18 cellular contexts compared by ENCODE assay signal in genomic region chrX:30414144-30414543, GRCh38.
A peak's percentile ranks its signal among the peaks of the same experiment; 100 is the strongest.
DNase-seq lines count a peak whose midpoint lies in the region; ATAC-seq, FAIRE-seq and TF ChIP-seq lines count a peak whose summit lies in the region.
"Had no signal": no experiment of that assay in that cellular context is flagged by ENCODE, and none has a peak within 500 bp of the region (broad histone marks: within the 10 kb centered on the region; RNA-seq: fewer than 3 reads in every experiment).

No MANE protein-coding gene starts in this region.

- no peak overlapping the region for H3K4me3 ChIP-seq in gastroesophageal sphincter
- H3K4me3 ChIP-seq: lower lobe of right lung, neural progenitor cell, skin epidermis, thoracic aorta had no signal

- TF ChIP-seq POLR2A in gastroesophageal sphincter (IDR thresholded peaks at IDR 0.05), result no peak

- H3K9me3 Mint-ChIP-seq in progenitor cell of endocrine pancreas (ENCODE audit: low read depth), result peaks cover 4% of the 10 kb centered on the region
- H3K9me3 Mint-ChIP-seq: activated naive CD4-positive, alpha-beta T cell treated with anti-CD3 and anti-CD28 coated beads for 36 hours; neural progenitor cell had no signal

- H3K4me1 ChIP-seq in gastroesophageal sphincter, result no peaks in the 10 kb centered on the region
- H3K4me1 ChIP-seq: lower lobe of right lung, neural progenitor cell had no signal

- no peaks in the 10 kb centered on the region for H3K27me3 Mint-ChIP-seq in progenitor cell of endocrine pancreas

- no peak overlapping the region for H3K27ac ChIP-seq in gastroesophageal sphincter
- H3K27ac ChIP-seq: lower lobe of right lung, neural progenitor cell, skin epidermis, thoracic aorta had no signal

- H3K4me1 Mint-ChIP-seq in progenitor cell of endocrine pancreas (ENCODE audit: low read depth), result peaks cover 42% of the 10 kb centered on the region
- H3K4me1 Mint-ChIP-seq: neural progenitor cell had no signal

- H3K27me3 ChIP-seq in gastroesophageal sphincter, result no peaks in the 10 kb centered on the region
- H3K27me3 ChIP-seq: neural progenitor cell had no signal

- peak overlapping the region; percentile 51 for H3K27ac Mint-ChIP-seq in progenitor cell of endocrine pancreas
- H3K27ac Mint-ChIP-seq: activated naive CD4-positive, alpha-beta T cell treated with anti-CD3 and anti-CD28 coated beads for 36 hours; neural progenitor cell had no signal

- no peaks in the 10 kb centered on the region for H3K36me3 ChIP-seq in gastroesophageal sphincter
- H3K36me3 ChIP-seq: lower lobe of right lung, neural progenitor cell, thoracic aorta had no signal

- H3K36me3 Mint-ChIP-seq in progenitor cell of endocrine pancreas (ENCODE audit: insufficient read depth), result no peaks in the 10 kb centered on the region
- H3K36me3 Mint-ChIP-seq: neural progenitor cell had no signal

- no peaks in the 10 kb centered on the region for H3K9me3 ChIP-seq in gastroesophageal sphincter
- H3K9me3 ChIP-seq: lower lobe of right lung, thoracic aorta had no signal

- DNase-seq in NCI-H345 treated with DMSO at 0.1 percent for 48 hours (lab: John Stamatoyannopoulos, UW; ENCODE audit: unreplicated experiment), result peak; percentile 21
- no peak for DNase-seq in progenitor cell of endocrine pancreas (ENCODE audit: low spot score, unreplicated experiment)
- DNase-seq in urothelium cell line (ENCODE audit: low spot score), result no peak
- no peak for DNase-seq in ecto neural progenitor cell (ENCODE audit: low spot score)
- DNase-seq: activated CD8-positive, alpha-beta memory T cell treated with anti-CD3 and anti-CD28 coated beads for 24 hours; activated naive CD4-positive, alpha-beta T cell treated with anti-CD3 and anti-CD28 coated beads for 36 hours; lower lobe of right lung; MM.1S; NCI-H82; Right ventricle myocardium superior had no signal

- TF ChIP-seq EP300 in gastroesophageal sphincter (IDR thresholded peaks at IDR 0.05), result no peak

- TF ChIP-seq CTCF in progenitor cell of endocrine pancreas (IDR thresholded peaks at IDR 0.05; ENCODE audit: unreplicated experiment), result no peak
- no peak for TF ChIP-seq CTCF in gastroesophageal sphincter (IDR thresholded peaks at IDR 0.05)

- peak overlapping the region; percentile 8 for H3K4me3 Mint-ChIP-seq in progenitor cell of endocrine pancreas (ENCODE audit: low read depth)
- H3K4me3 Mint-ChIP-seq: activated naive CD4-positive, alpha-beta T cell treated with anti-CD3 and anti-CD28 coated beads for 36 hours; neural progenitor cell had no signal

- no peak for FAIRE-seq in urothelium cell line (lab: Jason Lieb, UNC)
- FAIRE-seq: TTC549 had no signal

- ATAC-seq in GM19395 (IDR thresholded peaks at IDR 0.05; ENCODE audit: unreplicated experiment) (peak; percentile 79), HG03135 (IDR thresholded peaks at IDR 0.05; ENCODE audit: unreplicated experiment) (peak; percentile 83), HG02973 (IDR thresholded peaks at IDR 0.05; ENCODE audit: unreplicated experiment) (no peak), gastroesophageal sphincter (no peak)
- ATAC-seq: lower lobe of right lung had no signal

- 63 to 64% methylated on average over 2 to 3 of the region's 3 CpGs for WGBS in gastroesophageal sphincter (ENCODE audit: low coverage in 1 of 2), 2 donors

Comparison
In these comparisons a context has a peak if more than half of its experiments do, and no peak if none do; other contexts are left out.
1. ATAC-seq: peak in GM19395 (single experiment) and HG03135 (single experiment); none in HG02973 (single experiment) and gastroesophageal sphincter (single experiment).